ENCODE assay signal across 16 cellular contexts in the genomic region with DNA sequence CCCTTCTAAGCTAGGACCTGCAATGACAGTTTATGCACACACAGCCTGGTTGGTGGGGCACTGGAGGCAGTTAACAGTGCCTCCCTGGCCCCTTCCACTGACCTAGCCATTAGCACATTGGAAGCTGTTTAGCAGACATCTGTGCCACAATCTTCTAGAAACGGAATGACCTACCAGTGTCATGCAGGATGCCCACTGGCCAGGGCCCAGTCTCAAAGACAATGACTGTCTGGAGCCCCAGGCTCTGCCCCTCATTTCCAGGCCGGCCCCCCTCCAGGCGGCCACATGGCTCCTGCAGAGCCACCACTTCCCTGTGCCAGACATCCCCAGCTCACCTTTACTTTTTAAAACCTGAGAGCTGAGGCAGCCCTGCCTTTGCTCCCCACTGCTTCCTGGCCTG.
A peak's percentile ranks its signal among the peaks of the same experiment; 100 is the strongest.
DNase-seq lines count a peak whose midpoint lies in the region; ATAC-seq and TF ChIP-seq lines count a peak whose summit lies in the region.
"Had no signal": no experiment of that assay in that cellular context is flagged by ENCODE, and none has a peak within 500 bp of the region (broad histone marks: within the 10 kb centered on the region; RNA-seq: fewer than 3 reads in every experiment).

No MANE protein-coding gene starts in this region.

- H3K56ac ChIP-seq in IMR-90 (ENCODE audit: extremely low read depth, insufficient read depth, low read length): no peak overlapping the region

- H2BK120ac ChIP-seq in IMR-90 (ENCODE audit: low read depth, low read length): no peak overlapping the region

- H3K36me3 ChIP-seq in BLaER1 (peaks cover 55% of the 10 kb centered on the region), IMR-90 (ENCODE audit: control insufficient read depth, insufficient read depth, low read length) (no peaks in the 10 kb centered on the region)
- peaks cover 16 to 78% (median 43%) of the 10 kb centered on the region in 11 experiments; a peak in 21 of 22 replicates for H3K36me3 ChIP-seq in BLaER1 treated with 17β-estradiol and CSF1 and Interleukin-3, amounts not matched to agents 10 nM and 100 nM

- no peak overlapping the region for H3K27ac Mint-ChIP-seq in chondrocyte (ENCODE audit: unreplicated experiment)
- H3K27ac Mint-ChIP-seq: CD4-positive, alpha-beta memory T cell had no signal

- no peak overlapping the region for H2AK5ac ChIP-seq in IMR-90 (ENCODE audit: low read depth, low read length)

- no peak overlapping the region for H4K91ac ChIP-seq in IMR-90 (ENCODE audit: insufficient read depth, low read depth, low read length)

- H3K9ac ChIP-seq in BLaER1: 0 out of 2 replicates have a peak overlapping the region, but pooled peaks have one; percentile 12
- no peak overlapping the region for H3K9ac ChIP-seq in BLaER1 treated with 17β-estradiol and CSF1 and Interleukin-3, amounts not matched to agents 10 nM and 100 nM
- H3K9ac ChIP-seq in IMR-90 (ENCODE audit: low read depth, low read length): no peak overlapping the region
- H3K9ac ChIP-seq: GM23248 had no signal

- no TSS peak for BruUV-seq in IMR-90 (replicated peaks; lab: Mats Ljungman, UMichigan)

- no peak overlapping the region for H3K23ac ChIP-seq in IMR-90 (ENCODE audit: low read depth, low read length)

- no peaks in the 10 kb centered on the region for H3K4me1 Mint-ChIP-seq in chondrocyte (ENCODE audit: low read depth)
- H3K4me1 Mint-ChIP-seq: CD4-positive, alpha-beta memory T cell had no signal

- peak overlapping the region; percentile 61 for H2AK9ac ChIP-seq in IMR-90 (replicated peaks; ENCODE audit: low read depth, low read length, poor library complexity)

- no peaks in the 10 kb centered on the region for H3K36me3 Mint-ChIP-seq in chondrocyte (ENCODE audit: low read depth)
- H3K36me3 Mint-ChIP-seq: CD4-positive, alpha-beta memory T cell had no signal

- no peak overlapping the region for H2BK5ac ChIP-seq in IMR-90 (ENCODE audit: low read depth, low read length, poor library complexity, severe bottlenecking)

- no peak overlapping the region for H2AFZ ChIP-seq in IMR-90 (replicated peaks; ENCODE audit: low read length, poor library complexity)
- H2AFZ ChIP-seq: GM23248 had no signal

- no peak for TF ChIP-seq CTCF in IMR-90 (conservative IDR thresholded peaks at IDR 0.05; ENCODE audit: low read depth, low read length)
- no peak for TF ChIP-seq CTCF in chondrocyte (IDR thresholded peaks at IDR 0.05)

- CTCF ChIA-PET in IMR-90 (lab: Yijun Ruan, JAX): interaction anchor here (0.6 kb wide), 1 partner anchor 847 kb away, joined by 6 read pairs; no protein-coding TSS in a partner anchor

- no peak for TF ChIP-seq RAD21 in IMR-90 (IDR thresholded peaks at IDR 0.05; ENCODE audit: low read length)

- intact Hi-C loops in IMR-90 (cut with micrococcal nuclease): no loop called here

- no peak overlapping the region for H3K18ac ChIP-seq in IMR-90 (ENCODE audit: low read depth, low read length)

- H3K4me2 ChIP-seq in BLaER1: peak overlapping the region; percentile 82
- peak overlapping the region in 9 of 11 experiments; percentile 8 to 90 (median 74); a peak in 15 of 22 replicates for H3K4me2 ChIP-seq in BLaER1 treated with 17β-estradiol and CSF1 and Interleukin-3, amounts not matched to agents 10 nM and 100 nM
- no peak overlapping the region for H3K4me2 ChIP-seq in IMR-90 (ENCODE audit: low read depth, low read length)

- no peaks in the 10 kb centered on the region for H3K27me3 Mint-ChIP-seq in chondrocyte (ENCODE audit: low read depth)

- no peak overlapping the region for H2BK20ac ChIP-seq in IMR-90 (ENCODE audit: low read depth, low read length)

- no peaks in the 10 kb centered on the region for H3K9me3 ChIP-seq in BLaER1
- H3K9me3 ChIP-seq in BLaER1 treated with 17β-estradiol and CSF1 and Interleukin-3, amounts not matched to agents 10 nM and 100 nM (replicated peaks in 1 of 11): no peaks in the 10 kb centered on the region
- no peaks in the 10 kb centered on the region for H3K9me3 ChIP-seq in IMR-90 (ENCODE audit: control insufficient read depth, insufficient read depth, low read length)

- no peak for DNase-seq in IMR-90
- peak; percentile 52 for DNase-seq in chondrocyte (ENCODE audit: low spot score)
- DNase-seq in DMS53 (lab: John Stamatoyannopoulos, UW): no peak
- DNase-seq in NCI-H69 (lab: John Stamatoyannopoulos, UW): no peak
- DNase-seq: Calu3; CD4-positive, alpha-beta memory T cell; COR-L47; DMS153; DMS79; EL; GF-D8; GM23248; H7; HCEC 1CT had no signal

- POLR2A ChIA-PET in IMR-90 (lab: Charles Lee; ENCODE audit: unreplicated experiment): no interaction called here

- H4K8ac ChIP-seq in IMR-90 (ENCODE audit: low read depth in 2 of 2, low read length in 2 of 2): no peak overlapping the region

- no peak overlapping the region for H3K4ac ChIP-seq in IMR-90 (ENCODE audit: low read depth, low read length)

- no peak for TF ChIP-seq POLR2A in IMR-90 (IDR thresholded peaks at IDR 0.05; ENCODE audit: low read depth, low read length)

- no peak overlapping the region for H3K4me3 Mint-ChIP-seq in chondrocyte (ENCODE audit: unreplicated experiment)
- H3K4me3 Mint-ChIP-seq: CD4-positive, alpha-beta memory T cell had no signal

- H2BK15ac ChIP-seq in IMR-90 (ENCODE audit: low read depth, low read length): no peak overlapping the region

- dilution Hi-C loops in IMR-90 (cut with HindIII; ENCODE audit: low sequenced_read_pairs, unreplicated experiment): no loop called here

- no peaks in the 10 kb centered on the region for H3K9me3 Mint-ChIP-seq in chondrocyte (ENCODE audit: low read depth)
- H3K9me3 Mint-ChIP-seq: CD4-positive, alpha-beta memory T cell had no signal

- in situ Hi-C loops in IMR-90 (cut with MboI; ENCODE audit: low sequenced_read_pairs): no loop called here

- H4K20me1 ChIP-seq in BLaER1 (no peaks in the 10 kb centered on the region), IMR-90 (ENCODE audit: insufficient read depth, low read length) (no peaks in the 10 kb centered on the region)
- H4K20me1 ChIP-seq in BLaER1 treated with 17β-estradiol and CSF1 and Interleukin-3, amounts not matched to agents 10 nM and 100 nM: peaks cover 0 to 15% (median 0%) of the 10 kb centered on the region in 11 experiments; a peak in 3 of 22 replicates

- no peak overlapping the region for H3K14ac ChIP-seq in IMR-90 (replicated peaks; ENCODE audit: low read depth, low read length)

- no peak for ATAC-seq in IMR-90 (ENCODE audit: low read depth)

- H4K5ac ChIP-seq in IMR-90 (ENCODE audit: low read depth, low read length): no peak overlapping the region

- H3K79me1 ChIP-seq in IMR-90 (ENCODE audit: low read depth in 1 of 2, low read length in 2 of 2): no peaks in the 10 kb centered on the region

- no peaks in the 10 kb centered on the region for H3K9me1 ChIP-seq in IMR-90 (ENCODE audit: insufficient read depth, low read length)

- WGBS in IMR-90 (ENCODE audit: extremely low coverage in 2 of 2, insufficient read length in 1 of 2), 2 experiments: no CpG with 5 or more reads among the region's 3 CpGs

- peaks cover 87% of the 10 kb centered on the region for H3K4me1 ChIP-seq in BLaER1
- peaks cover 48 to 94% (median 91%) of the 10 kb centered on the region in 10 experiments for H3K4me1 ChIP-seq in BLaER1 treated with 17β-estradiol and CSF1 and Interleukin-3, amounts not matched to agents 10 nM and 100 nM
- H3K4me1 ChIP-seq in IMR-90 (ENCODE audit: control insufficient read depth, insufficient read depth, low read length): no peaks in the 10 kb centered on the region

- H3K4me3 ChIP-seq in BLaER1 (no peak overlapping the region), IMR-90 (ENCODE audit: insufficient read depth, low read depth, low read length) (no peak overlapping the region)
- H3K4me3 ChIP-seq in BLaER1 treated with 17β-estradiol and CSF1 and Interleukin-3, amounts not matched to agents 10 nM and 100 nM: no peak overlapping the region
- H3K4me3 ChIP-seq: GM23248 had no signal

- H3K27me3 ChIP-seq in BLaER1 (no peaks in the 10 kb centered on the region), IMR-90 (ENCODE audit: control insufficient read depth, insufficient read depth, low read length) (no peaks in the 10 kb centered on the region; the same call in 1 of the 2 replicates)
- no peaks in the 10 kb centered on the region for H3K27me3 ChIP-seq in BLaER1 treated with 17β-estradiol and CSF1 and Interleukin-3, amounts not matched to agents 10 nM and 100 nM

- peak overlapping the region; percentile 64 for H3K27ac ChIP-seq in BLaER1
- H3K27ac ChIP-seq in BLaER1 treated with 17β-estradiol and CSF1 and Interleukin-3, amounts not matched to agents 10 nM and 100 nM: peak overlapping the region in 2 of 11 experiments; percentile 1 to 16; a peak in 2 of 22 replicates
- no peak overlapping the region for H3K27ac ChIP-seq in IMR-90 (ENCODE audit: insufficient read depth, low read length)
- H3K27ac ChIP-seq: GM23248 had no signal

TF ChIP-seq in IMR-90, 13 proteins besides CTCF, POLR2A, EP300 and RAD21:
- TF ChIP-seq MAZ (IDR thresholded peaks at IDR 0.05; ENCODE audit: borderline replicate concordance, low read depth, low read length): no peak
- TF ChIP-seq, protein P1, sequence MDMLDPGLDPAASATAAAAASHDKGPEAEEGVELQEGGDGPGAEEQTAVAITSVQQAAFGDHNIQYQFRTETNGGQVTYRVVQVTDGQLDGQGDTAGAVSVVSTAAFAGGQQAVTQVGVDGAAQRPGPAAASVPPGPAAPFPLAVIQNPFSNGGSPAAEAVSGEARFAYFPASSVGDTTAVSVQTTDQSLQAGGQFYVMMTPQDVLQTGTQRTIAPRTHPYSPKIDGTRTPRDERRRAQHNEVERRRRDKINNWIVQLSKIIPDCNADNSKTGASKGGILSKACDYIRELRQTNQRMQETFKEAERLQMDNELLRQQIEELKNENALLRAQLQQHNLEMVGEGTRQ (IDR thresholded peaks at IDR 0.05; ENCODE audit: low read depth, low read length): no peak
- no peak for TF ChIP-seq RFX5 (IDR thresholded peaks at IDR 0.05; ENCODE audit: low read depth, low read length)
- no peak for TF ChIP-seq RCOR1 (IDR thresholded peaks at IDR 0.05; ENCODE audit: insufficient replicate concordance, low read length)
- no peak for TF ChIP-seq CEBPB (IDR thresholded peaks at IDR 0.05; ENCODE audit: low read depth, low read length)
- no peak for TF ChIP-seq MAFK (IDR thresholded peaks at IDR 0.05; ENCODE audit: low read depth, low read length)
- no peak for TF ChIP-seq NFE2L2 (IDR thresholded peaks at IDR 0.05; ENCODE audit: low read depth, low read length)
- TF ChIP-seq BHLHE40 (IDR thresholded peaks at IDR 0.05; ENCODE audit: low read depth, low read length): no peak
- no peak for TF ChIP-seq ELK1 (IDR thresholded peaks at IDR 0.05; ENCODE audit: borderline replicate concordance, low read depth, low read length)
